Comparison of ENCODE assay signal across 28 cellular contexts in genomic region chr18:79283341-79283879, GRCh38.
A peak's percentile ranks its signal among the peaks of the same experiment; 100 is the strongest.
DNase-seq lines count a peak whose midpoint lies in the region; ATAC-seq and FAIRE-seq lines count a peak whose summit lies in the region.
"Had no signal": no experiment of that assay in that cellular context is flagged by ENCODE, and none has a peak within 500 bp of the region (broad histone marks: within the 10 kb centered on the region; RNA-seq: fewer than 3 reads in every experiment).

No MANE protein-coding gene starts in this region.

- peaks cover 0 to 4% (median 0%) of the 10 kb centered on the region in 11 experiments; a peak in 1 of 22 replicates for H3K9me3 ChIP-seq in BLaER1 treated with 17β-estradiol and CSF1 and Interleukin-3, amounts not matched to agents 10 nM and 100 nM (replicated peaks in 1 of 11)
- H3K9me3 ChIP-seq: body of pancreas, esophagus muscularis mucosa, neutrophil, thoracic aorta, uterus had no signal

- DNase-seq in NCI-H1092 treated with DMSO at 0.1 percent for 48 hours (lab: John Stamatoyannopoulos, UW) (peak; percentile 34), NCI-H748 (lab: John Stamatoyannopoulos, UW; ENCODE audit: unreplicated experiment) (peak; percentile 93), left kidney (ENCODE audit: low read depth, low spot score) (peak; percentile 27), RCC 7860 (ENCODE audit: low spot score) (no peak)
- DNase-seq: activated naive CD4-positive, alpha-beta T cell treated with anti-CD3 and anti-CD28 coated beads, Interleukin-2, amount 10 ng/mL, durations not matched to agents 7 days and 5 days; body of pancreas; cerebellar nuclear complex; foreskin keratinocyte; heart right ventricle; left ventricle myocardium superior; NCI-H2029 treated with DMSO at 0.1 percent for 48 hours; NCI-H446 treated with DMSO at 0.1 percent for 48 hours; OCI-M1; posterior cingulate gyrus; right cardiac atrium; stimulated activated CD4-positive, alpha-beta T cell treated with anti-CD3 and anti-CD28 coated beads, Interleukin-2, amount 100 ng/mL, for 24 hours; T-helper 17 cell; uterus had no signal

- H4K20me1 ChIP-seq in BLaER1 treated with 17β-estradiol and CSF1 and Interleukin-3, amounts not matched to agents 10 nM and 100 nM = no peaks in the 10 kb centered on the region

- no peaks in the 10 kb centered on the region for H3K27me3 ChIP-seq in BLaER1 treated with 17β-estradiol and CSF1 and Interleukin-3, amounts not matched to agents 10 nM and 100 nM
- H3K27me3 ChIP-seq: body of pancreas, esophagus muscularis mucosa, foreskin keratinocyte, heart right ventricle, neutrophil, uterus had no signal

- no peak for FAIRE-seq in RCC 7860 (lab: Jason Lieb, UNC)
- FAIRE-seq: HepG2, keratinocyte, TTC549 had no signal

- peak overlapping the region in 8 of 11 experiments; percentile 44 to 74 (median 64); a peak in 16 of 22 replicates for H3K4me2 ChIP-seq in BLaER1 treated with 17β-estradiol and CSF1 and Interleukin-3, amounts not matched to agents 10 nM and 100 nM

- H3K4me3 ChIP-seq in BLaER1 treated with 17β-estradiol and CSF1 and Interleukin-3, amounts not matched to agents 10 nM and 100 nM = no peak overlapping the region; a peak in 1 of 20 replicates
- H3K4me3 ChIP-seq: body of pancreas, esophagus muscularis mucosa, heart right ventricle, thoracic aorta, uterus had no signal

- no peak for ATAC-seq in GM21515 (IDR thresholded peaks at IDR 0.05; ENCODE audit: unreplicated experiment)
- no peak for ATAC-seq in HG02870 (IDR thresholded peaks at IDR 0.05; ENCODE audit: unreplicated experiment)
- ATAC-seq: activated T-helper 17 cell treated with anti-CD3 and anti-CD28 coated beads, Interleukin-2, amount 50 U/mL, for 72 hours; body of pancreas; foreskin keratinocyte; heart right ventricle; HepG2; left ventricle myocardium superior; right cardiac atrium; T-helper 17 cell had no signal

- H3K4me1 ChIP-seq in BLaER1 treated with 17β-estradiol and CSF1 and Interleukin-3, amounts not matched to agents 10 nM and 100 nM = peaks cover 0 to 20% (median 16%) of the 10 kb centered on the region in 10 experiments; a peak in 16 of 20 replicates
- H3K4me1 ChIP-seq: body of pancreas, esophagus muscularis mucosa, foreskin keratinocyte, heart right ventricle, uterus had no signal

- H3K36me3 ChIP-seq in BLaER1 treated with 17β-estradiol and CSF1 and Interleukin-3, amounts not matched to agents 10 nM and 100 nM = peaks cover 4 to 51% (median 13%) of the 10 kb centered on the region in 11 experiments; a peak in 17 of 22 replicates
- H3K36me3 ChIP-seq: uterus had no signal

- peak overlapping the region in 1 of 11 experiments; percentile 21; a peak in 1 of 22 replicates for H3K27ac ChIP-seq in BLaER1 treated with 17β-estradiol and CSF1 and Interleukin-3, amounts not matched to agents 10 nM and 100 nM
- H3K27ac ChIP-seq: body of pancreas, esophagus muscularis mucosa, foreskin keratinocyte, heart right ventricle, neutrophil, thoracic aorta, uterus had no signal

- no peak overlapping the region; a peak in 1 of 22 replicates for H3K9ac ChIP-seq in BLaER1 treated with 17β-estradiol and CSF1 and Interleukin-3, amounts not matched to agents 10 nM and 100 nM
